ENCODE assay signal across 2 cellular contexts in genomic region chr20:11452326-11452725, GRCh38.
A peak's percentile ranks its signal among the peaks of the same experiment; 100 is the strongest.
TF ChIP-seq lines count a peak whose summit lies in the region.

No MANE protein-coding gene starts in this region.

TF ChIP-seq in HCT116, 20 proteins besides CTCF, POLR2A, EP300 and RAD21 (continued from another document):
- 0 out of 2 replicates have a peak, but pooled peaks have one; percentile 12 for TF ChIP-seq MAX (IDR thresholded peaks at IDR 0.05)

TF ChIP-seq in WTC11, 78 proteins besides CTCF, POLR2A, EP300 and RAD21 (continued from another document):
- TF ChIP-seq ZNF121 (CRISPR knock-in tag; IDR thresholded peaks at IDR 0.05) (no peak), JAZF1 (CRISPR knock-in tag; IDR thresholded peaks at IDR 0.05) (no peak), NFE2L1 (CRISPR knock-in tag; IDR thresholded peaks at IDR 0.05) (no peak), ZNF219 (CRISPR knock-in tag; IDR thresholded peaks at IDR 0.05; ENCODE audit: borderline replicate concordance) (no peak), NR2C2 (CRISPR knock-in tag; IDR thresholded peaks at IDR 0.05) (no peak), ELF4 (CRISPR knock-in tag; IDR thresholded peaks at IDR 0.05; ENCODE audit: low read depth) (no peak), RELA (CRISPR knock-in tag; IDR thresholded peaks at IDR 0.05; ENCODE audit: borderline replicate concordance) (no peak)
- TF ChIP-seq, protein P1, sequence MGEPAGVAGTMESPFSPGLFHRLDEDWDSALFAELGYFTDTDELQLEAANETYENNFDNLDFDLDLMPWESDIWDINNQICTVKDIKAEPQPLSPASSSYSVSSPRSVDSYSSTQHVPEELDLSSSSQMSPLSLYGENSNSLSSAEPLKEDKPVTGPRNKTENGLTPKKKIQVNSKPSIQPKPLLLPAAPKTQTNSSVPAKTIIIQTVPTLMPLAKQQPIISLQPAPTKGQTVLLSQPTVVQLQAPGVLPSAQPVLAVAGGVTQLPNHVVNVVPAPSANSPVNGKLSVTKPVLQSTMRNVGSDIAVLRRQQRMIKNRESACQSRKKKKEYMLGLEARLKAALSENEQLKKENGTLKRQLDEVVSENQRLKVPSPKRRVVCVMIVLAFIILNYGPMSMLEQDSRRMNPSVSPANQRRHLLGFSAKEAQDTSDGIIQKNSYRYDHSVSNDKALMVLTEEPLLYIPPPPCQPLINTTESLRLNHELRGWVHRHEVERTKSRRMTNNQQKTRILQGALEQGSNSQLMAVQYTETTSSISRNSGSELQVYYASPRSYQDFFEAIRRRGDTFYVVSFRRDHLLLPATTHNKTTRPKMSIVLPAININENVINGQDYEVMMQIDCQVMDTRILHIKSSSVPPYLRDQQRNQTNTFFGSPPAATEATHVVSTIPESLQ (CRISPR knock-in tag; IDR thresholded peaks at IDR 0.05), result no peak
